17 cellular contexts compared by ENCODE assay signal in the genomic region with DNA sequence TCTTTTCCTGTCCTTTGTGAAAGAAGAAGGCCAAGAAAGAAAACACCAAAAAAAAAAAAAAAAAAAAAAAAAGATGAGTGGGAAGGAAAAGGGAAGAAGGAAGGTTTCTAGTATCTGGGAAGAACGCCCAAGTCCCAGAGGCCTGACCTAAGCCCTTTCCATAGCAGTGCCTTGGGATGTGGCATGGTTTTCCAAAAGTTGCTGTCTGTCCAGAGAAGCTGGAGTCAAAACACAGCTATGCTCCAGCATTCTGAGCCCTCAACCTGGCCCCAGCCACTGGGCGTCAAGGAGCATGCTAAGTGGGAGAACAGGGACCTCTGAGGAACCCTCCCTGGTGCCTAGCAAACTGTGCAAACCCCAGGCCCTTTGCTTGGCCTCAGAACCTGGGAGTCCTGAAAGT.
DNase-seq lines count a peak whose midpoint lies in the region; ATAC-seq and TF ChIP-seq lines count a peak whose summit lies in the region.
"Had no signal": no experiment of that assay in that cellular context is flagged by ENCODE, and none has a peak within 500 bp of the region (broad histone marks: within the 10 kb centered on the region; RNA-seq: fewer than 3 reads in every experiment).

No MANE protein-coding gene starts in this region.

- H3K27me3 ChIP-seq in MG63 (no peaks in the 10 kb centered on the region), lung (ENCODE audit: control insufficient read depth, insufficient read depth) (no peaks in the 10 kb centered on the region), thyroid gland (no peaks in the 10 kb centered on the region)
- H3K27me3 ChIP-seq: foreskin keratinocyte had no signal

- H3K36me3 ChIP-seq in MG63 (no peaks in the 10 kb centered on the region), lung (ENCODE audit: control insufficient read depth in 2 of 2, insufficient read depth in 2 of 2, low read length in 2 of 2) (no peaks in the 10 kb centered on the region), thyroid gland (no peaks in the 10 kb centered on the region)

- no peak overlapping the region for H3K27ac Mint-ChIP-seq in activated T-cell treated with anti-CD3 and anti-CD28 coated beads, Interleukin-2, amount 50 U/mL, for 72 hours
- H3K27ac Mint-ChIP-seq: activated naive CD4-positive, alpha-beta T cell treated with anti-CD3 and anti-CD28 coated beads, Interleukin-2, amount 10 ng/mL, durations not matched to agents 7 days and 5 days; T-helper 1 cell treated with Interleukin-12 subunit alpha and Interleukin-12 subunit beta and Interleukin-4 antibody, amounts not matched to agents 30 μg/mL and 1 μg/mL, for 36 hours had no signal

- no peaks in the 10 kb centered on the region for H3K27me3 Mint-ChIP-seq in activated T-cell treated with anti-CD3 and anti-CD28 coated beads, Interleukin-2, amount 50 U/mL, for 72 hours (ENCODE audit: low read depth)
- H3K27me3 Mint-ChIP-seq: CD4-positive, CD25-positive, alpha-beta regulatory T cell had no signal

- TF ChIP-seq CTCF in lung (IDR thresholded peaks at IDR 0.05; ENCODE audit: control extremely low read depth, extremely low read depth) (no peak), thyroid gland (IDR thresholded peaks at IDR 0.05) (no peak)

- H3K9me3 Mint-ChIP-seq in activated T-cell treated with anti-CD3 and anti-CD28 coated beads, Interleukin-2, amount 50 U/mL, for 72 hours: no peaks in the 10 kb centered on the region
- H3K9me3 Mint-ChIP-seq: activated naive CD4-positive, alpha-beta T cell treated with anti-CD3 and anti-CD28 coated beads, Interleukin-2, amount 10 ng/mL, durations not matched to agents 7 days and 5 days; T-helper 1 cell treated with Interleukin-12 subunit alpha and Interleukin-12 subunit beta and Interleukin-4 antibody, amounts not matched to agents 30 μg/mL and 1 μg/mL, for 36 hours had no signal

- no peaks in the 10 kb centered on the region for H3K36me3 Mint-ChIP-seq in activated T-cell treated with anti-CD3 and anti-CD28 coated beads, Interleukin-2, amount 50 U/mL, for 72 hours (ENCODE audit: insufficient read depth in 2 of 2)
- H3K36me3 Mint-ChIP-seq: activated naive CD4-positive, alpha-beta T cell treated with anti-CD3 and anti-CD28 coated beads, Interleukin-2, amount 10 ng/mL, durations not matched to agents 7 days and 5 days; CD4-positive, CD25-positive, alpha-beta regulatory T cell had no signal

- peak; percentile 38 for DNase-seq in MG63
- DNase-seq in fibroblast of gingiva (ENCODE audit: low read depth): peak; percentile 52
- no peak for DNase-seq in lung (ENCODE audit: low spot score)
- no peak for DNase-seq in thyroid gland
- DNase-seq in SHP77 treated with DMSO at 0.1 percent for 48 hours (lab: John Stamatoyannopoulos, UW): no peak
- DNase-seq in medulla oblongata (ENCODE audit: extremely low spot score): no peak
- DNase-seq in T-helper 1 cell: no peak
- no peak for DNase-seq in activated T-cell treated with anti-CD3 and anti-CD28 coated beads, Interleukin-2, amount 50 U/mL, for 72 hours
- DNase-seq: activated CD4-positive, alpha-beta T cell treated with anti-CD3 and anti-CD28 coated beads, Interleukin-2, amount 50 U/mL, for 4 hours; activated naive CD4-positive, alpha-beta T cell treated with anti-CD3 and anti-CD28 coated beads, Interleukin-2, amount 10 ng/mL, durations not matched to agents 7 days and 5 days; CD4-positive, CD25-positive, alpha-beta regulatory T cell; GDM1; islet precursor cell; NCI-H187 treated with DMSO at 0.1 percent for 48 hours; NK-92 treated with Interleukin-12 subunit alpha and Interleukin-12 subunit beta, amount 100 ng/mL, for 24 hours had no signal

- intact Hi-C loops in thyroid gland (cut with DNase I): no loop called here

- H3K4me3 ChIP-seq in MG63: no peak overlapping the region
- no peak overlapping the region for H3K4me3 ChIP-seq in lung
- H3K4me3 ChIP-seq in thyroid gland (replicated peaks in 1 of 3): no peak overlapping the region

- H3K27ac ChIP-seq in lung (ENCODE audit: low read depth in 1 of 2, low read length in 1 of 2): peak overlapping the region; percentile 46 to 91
- H3K27ac ChIP-seq in thyroid gland: peak overlapping the region in 2 of 3 donors; percentile 22 to 70
- H3K27ac ChIP-seq: foreskin keratinocyte had no signal

- no peak for ATAC-seq in lung (ENCODE audit: insufficient read depth, low FRiP score)
- no peak for ATAC-seq in activated T-cell treated with anti-CD3 and anti-CD28 coated beads, Interleukin-2, amount 50 U/mL, for 72 hours (replicated peaks in 1 of 2)

- H3K4me1 ChIP-seq in lung (ENCODE audit: control insufficient read depth in 2 of 2, insufficient read depth in 2 of 2, low read length in 2 of 2) (peaks cover 6 to 23% of the 10 kb centered on the region in 2 donors), thyroid gland (peaks cover 18 to 41% of the 10 kb centered on the region in 2 donors)

- no peak overlapping the region for H3K4me3 Mint-ChIP-seq in activated T-cell treated with anti-CD3 and anti-CD28 coated beads, Interleukin-2, amount 50 U/mL, for 72 hours
- H3K4me3 Mint-ChIP-seq: activated naive CD4-positive, alpha-beta T cell treated with anti-CD3 and anti-CD28 coated beads, Interleukin-2, amount 10 ng/mL, durations not matched to agents 7 days and 5 days; CD4-positive, CD25-positive, alpha-beta regulatory T cell; T-helper 1 cell treated with Interleukin-12 subunit alpha and Interleukin-12 subunit beta and Interleukin-4 antibody, amounts not matched to agents 30 μg/mL and 1 μg/mL, for 36 hours had no signal

- H3K9me3 ChIP-seq in MG63 (no peaks in the 10 kb centered on the region; the same call in 1 of the 2 replicates), lung (ENCODE audit: control insufficient read depth in 2 of 2, insufficient read depth in 1 of 2, low read length in 1 of 2) (peaks cover 0 to 4% of the 10 kb centered on the region in 2 donors), thyroid gland (no peaks in the 10 kb centered on the region)

- H3K4me1 Mint-ChIP-seq in activated T-cell treated with anti-CD3 and anti-CD28 coated beads, Interleukin-2, amount 50 U/mL, for 72 hours (ENCODE audit: low read depth): no peaks in the 10 kb centered on the region
- H3K4me1 Mint-ChIP-seq: activated naive CD4-positive, alpha-beta T cell treated with anti-CD3 and anti-CD28 coated beads, Interleukin-2, amount 10 ng/mL, durations not matched to agents 7 days and 5 days; CD4-positive, CD25-positive, alpha-beta regulatory T cell had no signal

- WGBS in lung, 2 donors: 54 to 68% methylated on average over 2 of the region's 2 CpGs
- WGBS in thyroid gland, 2 donors: 48 to 81% methylated on average over 1 to 2 of the region's 2 CpGs

- no peak for TF ChIP-seq POLR2A in thyroid gland (IDR thresholded peaks at IDR 0.05)

Comparison
In these comparisons a context has a peak if more than half of its experiments do, and no peak if none do; other contexts are left out.
1. DNase-seq: peak in MG63 (single experiment) and fibroblast of gingiva (single experiment); none in lung (single experiment), thyroid gland (0 of 2), SHP77 treated with DMSO at 0.1 percent for 48 hours (single experiment), medulla oblongata (single experiment), T-helper 1 cell (0 of 5) and activated T-cell treated with anti-CD3 and anti-CD28 coated beads, Interleukin-2, amount 50 U/mL, for 72 hours (0 of 2).